ENCODE assay signal across 18 cellular contexts in genomic region chr7:35993113-35993512, GRCh38.
"Had no signal": no experiment of that assay in that cellular context is flagged by ENCODE, and none has a peak within 500 bp of the region (broad histone marks: within the 10 kb centered on the region; RNA-seq: fewer than 3 reads in every experiment).

No MANE protein-coding gene starts in this region.

- H3K4me3 ChIP-seq: body of pancreas, hepatocyte, spleen had no signal

- H3K27me3 Mint-ChIP-seq: activated CD4-positive, alpha-beta memory T cell treated with anti-CD3 and anti-CD28 coated beads for 36 hours; progenitor cell of endocrine pancreas had no signal

- H3K27me3 ChIP-seq: body of pancreas, hepatocyte, spleen had no signal

- H3K9me3 ChIP-seq: body of pancreas, spleen had no signal

- ATAC-seq: body of pancreas, natural killer cell had no signal

- H3K27ac ChIP-seq: body of pancreas, hepatocyte, spleen had no signal

- DNase-seq: activated CD4-positive, alpha-beta memory T cell treated with anti-CD3 and anti-CD28 coated beads for 36 hours; activated CD4-positive, alpha-beta T cell treated with anti-CD3 and anti-CD28 coated beads for 4 hours; activated CD4-positive, CD25-positive, alpha-beta regulatory T cell; activated effector memory CD4-positive, alpha-beta T cell treated with Interleukin-2 at 50 U/mL for 16 hours; activated naive CD4-positive, alpha-beta T cell treated with anti-CD3 and anti-CD28 coated beads, Interleukin-2, amount 10 ng/mL, durations not matched to agents 7 days and 5 days; activated T-cell treated with anti-CD3 and anti-CD28 coated beads, Interleukin-2, amount 50 U/mL, for 48 hours; body of pancreas; erythroblast; glutamatergic neuron; midbrain; natural killer cell; spleen; stimulated activated CD4-positive, alpha-beta T cell treated with anti-CD3 and anti-CD28 coated beads, Interleukin-4, amount 100 ng/mL, for 1 hour; stimulated activated naive CD4-positive, alpha-beta T cell; T-helper 9 cell had no signal

- H2AFZ ChIP-seq: hepatocyte had no signal

- H3K36me3 Mint-ChIP-seq: activated CD4-positive, alpha-beta memory T cell treated with anti-CD3 and anti-CD28 coated beads for 36 hours; activated naive CD4-positive, alpha-beta T cell treated with anti-CD3 and anti-CD28 coated beads, Interleukin-2, amount 10 ng/mL, durations not matched to agents 7 days and 5 days; natural killer cell had no signal

- H3K4me1 ChIP-seq: spleen had no signal

- H3K36me3 ChIP-seq: spleen had no signal

- H3K4me1 Mint-ChIP-seq: activated naive CD4-positive, alpha-beta T cell treated with anti-CD3 and anti-CD28 coated beads, Interleukin-2, amount 10 ng/mL, durations not matched to agents 7 days and 5 days; natural killer cell had no signal

- H3K4me2 ChIP-seq: hepatocyte had no signal

- H3K9me3 Mint-ChIP-seq: activated CD4-positive, alpha-beta memory T cell treated with anti-CD3 and anti-CD28 coated beads for 36 hours; activated naive CD4-positive, alpha-beta T cell treated with anti-CD3 and anti-CD28 coated beads, Interleukin-2, amount 10 ng/mL, durations not matched to agents 7 days and 5 days; natural killer cell had no signal

- H3K79me2 ChIP-seq: hepatocyte had no signal

- H3K27ac Mint-ChIP-seq: activated CD4-positive, alpha-beta memory T cell treated with anti-CD3 and anti-CD28 coated beads for 36 hours; activated naive CD4-positive, alpha-beta T cell treated with anti-CD3 and anti-CD28 coated beads, Interleukin-2, amount 10 ng/mL, durations not matched to agents 7 days and 5 days; natural killer cell; progenitor cell of endocrine pancreas had no signal

- FAIRE-seq: frontal cortex had no signal

- H3K4me3 Mint-ChIP-seq: activated CD4-positive, alpha-beta memory T cell treated with anti-CD3 and anti-CD28 coated beads for 36 hours; activated naive CD4-positive, alpha-beta T cell treated with anti-CD3 and anti-CD28 coated beads, Interleukin-2, amount 10 ng/mL, durations not matched to agents 7 days and 5 days; natural killer cell had no signal
